In genomic region chr5:32932231-32932935, GRCh38 we compare ENCODE assay signal across 20 cellular contexts.
"Had no signal": no experiment of that assay in that cellular context is flagged by ENCODE, and none has a peak within 500 bp of the region (broad histone marks: within the 10 kb centered on the region; RNA-seq: fewer than 3 reads in every experiment).

No MANE protein-coding gene starts in this region.

- H3K9ac ChIP-seq: parathyroid adenoma had no signal

- H3K27ac ChIP-seq: hepatocyte, parathyroid adenoma, prostate gland, right lobe of liver, spleen, testis, transverse colon had no signal

- H3K4me3 ChIP-seq: hepatocyte, prostate gland, right lobe of liver, spleen, testis, transverse colon had no signal

- DNase-seq: central memory CD4-positive, alpha-beta T cell; effector memory CD4-positive, alpha-beta T cell; foreskin melanocyte; head of caudate nucleus; left colon; left ventricle myocardium superior; mesendoderm; naive thymus-derived CD8-positive, alpha-beta T cell; right lobe of liver; spleen; stimulated activated CD4-positive, alpha-beta T cell treated with anti-CD3 and anti-CD28 coated beads, Interleukin-15, amount 100 ng/mL, for 24 hours; stimulated activated CD4-positive, alpha-beta T cell treated with anti-CD3 and anti-CD28 coated beads, Interleukin-1b, Interleukin-23, amount 100 ng/mL, for 48 hours; stimulated activated CD4-positive, alpha-beta T cell treated with anti-CD3 and anti-CD28 coated beads, Interleukin-4, amount 100 ng/mL, for 24 hours; testis; transverse colon had no signal

- ATAC-seq: esophagus mucosa; left colon; left ventricle myocardium superior; naive thymus-derived CD8-positive, alpha-beta T cell; right lobe of liver; stimulated activated memory B cell treated with anti-CD40 and anti-IgM and Interleukin-4, amounts not matched to agents 10 μg/mL and 1 μg/mL and 100 μg/mL, for 72 hours had no signal

- H3K4me1 ChIP-seq: parathyroid adenoma, prostate gland, spleen, testis, transverse colon had no signal

- H3K79me2 ChIP-seq: hepatocyte, parathyroid adenoma had no signal

- H3K27me3 ChIP-seq: hepatocyte, right lobe of liver, spleen, testis, transverse colon had no signal

- H3K36me3 ChIP-seq: prostate gland, right lobe of liver, spleen, transverse colon had no signal

- H3K4me2 ChIP-seq: hepatocyte had no signal

- H2AFZ ChIP-seq: hepatocyte, parathyroid adenoma had no signal

- H3K9me3 ChIP-seq: prostate gland, right lobe of liver, testis, transverse colon had no signal
